27 cellular contexts compared by ENCODE assay signal in genomic region chr5:107959573-107960279, GRCh38.
"Had no signal": no experiment of that assay in that cellular context is flagged by ENCODE, and none has a peak within 500 bp of the region (broad histone marks: within the 10 kb centered on the region; RNA-seq: fewer than 3 reads in every experiment).

No MANE protein-coding gene starts in this region.

- H3K27me3 Mint-ChIP-seq: naive B cell; natural killer cell treated with Interleukin-12 subunit alpha and Interleukin-12 subunit beta and Interleukin-15 and Interleukin-18, amount 100 ng/mL, for 72 hours; progenitor cell of endocrine pancreas; stimulated activated naive B cell treated with anti-CD40 and anti-IgM and Interleukin-4, amounts not matched to agents 10 μg/mL and 1 μg/mL and 100 μg/mL, for 72 hours had no signal

- H3K4me3 ChIP-seq: esophagus muscularis mucosa, gastroesophageal sphincter, heart left ventricle, hepatocyte, left lung, mucosa of descending colon, neural progenitor cell, right lobe of liver, stomach, thyroid gland, vagina had no signal

- H3K9ac ChIP-seq: neural progenitor cell, parathyroid adenoma had no signal

- FAIRE-seq: endothelial cell of umbilical vein, small intestine had no signal

- H3K27ac Mint-ChIP-seq: mesothelial cell of epicardium, neural progenitor cell had no signal

- H3K4me2 ChIP-seq: hepatocyte, neural progenitor cell had no signal

- H3K36me3 ChIP-seq: esophagus muscularis mucosa, gastroesophageal sphincter, heart left ventricle, left lung, neural progenitor cell, right lobe of liver, stomach, thyroid gland, vagina had no signal

- H3K4me1 Mint-ChIP-seq: mesothelial cell of epicardium had no signal

- H3K36me3 Mint-ChIP-seq: mesothelial cell of epicardium; naive B cell; natural killer cell treated with Interleukin-12 subunit alpha and Interleukin-12 subunit beta and Interleukin-15 and Interleukin-18, amount 100 ng/mL, for 72 hours; neural progenitor cell had no signal

- H3K27me3 ChIP-seq: esophagus muscularis mucosa, foreskin keratinocyte, gastroesophageal sphincter, heart left ventricle, hepatocyte, left lung, neural progenitor cell, right lobe of liver, stomach, thyroid gland, vagina had no signal

- H2AFZ ChIP-seq: hepatocyte, neural progenitor cell, parathyroid adenoma had no signal

- H3K4me3 Mint-ChIP-seq: mesothelial cell of epicardium; naive B cell; natural killer cell treated with Interleukin-12 subunit alpha and Interleukin-12 subunit beta and Interleukin-15 and Interleukin-18, amount 100 ng/mL, for 72 hours; neural progenitor cell; stimulated activated naive B cell treated with anti-CD40 and anti-IgM and Interleukin-4, amounts not matched to agents 10 μg/mL and 1 μg/mL and 100 μg/mL, for 72 hours had no signal

- H3K4me1 ChIP-seq: esophagus muscularis mucosa, foreskin keratinocyte, gastroesophageal sphincter, heart left ventricle, left lung, parathyroid adenoma, right lobe of liver, stomach, thyroid gland, vagina had no signal

- ATAC-seq: foreskin keratinocyte; gastroesophageal sphincter; heart left ventricle; left cardiac atrium; left lung; mucosa of descending colon; natural killer cell treated with Interleukin-12 subunit alpha and Interleukin-12 subunit beta and Interleukin-15 and Interleukin-18, amount 100 ng/mL, for 72 hours; right lobe of liver had no signal

- H3K27ac ChIP-seq: esophagus muscularis mucosa, foreskin keratinocyte, gastroesophageal sphincter, heart left ventricle, hepatocyte, left lung, neural progenitor cell, parathyroid adenoma, right lobe of liver, stomach, thyroid gland, vagina had no signal

- H3K9me3 Mint-ChIP-seq: mesothelial cell of epicardium; natural killer cell treated with Interleukin-12 subunit alpha and Interleukin-12 subunit beta and Interleukin-15 and Interleukin-18, amount 100 ng/mL, for 72 hours; neural progenitor cell had no signal

- DNase-seq: dermis blood vessel endothelial cell; effector memory CD4-positive, alpha-beta T cell; foreskin keratinocyte; heart left ventricle; left cardiac atrium; left lung; mesenchymal stem cell; mucosa of descending colon; naive B cell; right lobe of liver; small intestine; stimulated activated CD4-positive, alpha-beta T cell treated with anti-CD3 and anti-CD28 coated beads, Interleukin-15, amount 100 ng/mL, for 24 hours; stimulated activated CD4-positive, alpha-beta T cell treated with anti-CD3 and anti-CD28 coated beads, Interleukin-2, amount 100 ng/mL, for 48 hours; stimulated activated naive B cell treated with anti-CD40 and anti-IgM and Interleukin-4, amounts not matched to agents 10 μg/mL and 1 μg/mL and 100 μg/mL, for 72 hours; stomach; thyroid gland; trophoblast cell had no signal

- H3K9me3 ChIP-seq: esophagus muscularis mucosa, gastroesophageal sphincter, heart left ventricle, left lung, mucosa of descending colon, right lobe of liver, stomach, thyroid gland, vagina had no signal

- H3K79me2 ChIP-seq: hepatocyte, parathyroid adenoma had no signal
